36 cellular contexts compared by ENCODE assay signal in the genomic region with DNA sequence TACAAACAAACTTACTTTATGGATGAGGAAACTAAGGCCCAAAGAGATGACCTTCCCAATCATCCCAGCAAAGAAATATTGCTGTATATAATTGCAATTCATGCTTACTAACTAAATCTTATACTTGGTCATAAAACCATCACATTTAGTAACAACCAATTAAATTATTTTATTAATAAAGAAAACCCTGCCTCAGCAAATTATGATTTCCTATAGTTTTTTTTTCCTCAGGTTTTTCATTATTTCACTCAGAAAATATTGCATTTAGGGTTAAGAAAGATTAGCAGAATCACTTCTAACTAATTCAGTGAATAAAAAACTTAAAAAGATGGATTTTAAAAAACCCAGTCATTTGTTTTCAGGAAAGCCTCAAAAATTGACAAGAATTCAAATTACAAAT.
"Had no signal": no experiment of that assay in that cellular context is flagged by ENCODE, and none has a peak within 500 bp of the region (broad histone marks: within the 10 kb centered on the region; RNA-seq: fewer than 3 reads in every experiment).

No MANE protein-coding gene starts in this region.

- H3K27me3 ChIP-seq: MG63 had no signal

- H3K9me3 ChIP-seq: MG63 had no signal

- H3K36me3 ChIP-seq: MG63 had no signal

- DNase-seq: Karpas-422, Kasumi-1, MG63, MM.1S, MV-4-11, NCI-H1048, NCI-H1092, NCI-H1092 treated with DMSO at 0.1 percent for 48 hours, NCI-H1105, NCI-H1105 treated with DMSO at 0.1 percent for 48 hours, NCI-H1417, NCI-H1417 treated with DMSO at 0.1 percent for 48 hours, NCI-H1436, NCI-H1436 treated with DMSO at 0.1 percent for 48 hours, NCI-H146, NCI-H1694, NCI-H1694 treated with DMSO at 0.1 percent for 48 hours, NCI-H187, NCI-H187 treated with DMSO at 0.1 percent for 48 hours, NCI-H1930, NCI-H2029, NCI-H2029 treated with DMSO at 0.1 percent for 48 hours, NCI-H2081, NCI-H2081 treated with DMSO at 0.1 percent for 48 hours, NCI-H2107, NCI-H2171, NCI-H2171 treated with DMSO at 0.1 percent for 48 hours, NCI-H2227 treated with DMSO at 0.1 percent for 48 hours, NCI-H226, NCI-H345, NCI-H446, NCI-H446 treated with DMSO at 0.1 percent for 48 hours, NCI-H510A, NCI-H510A treated with DMSO at 0.1 percent for 48 hours, NCI-H524, NCI-H524 treated with DMSO at 0.1 percent for 48 hours had no signal

- H3K4me3 ChIP-seq: MG63 had no signal
